Comparison of ENCODE assay signal across 8 cellular contexts in the genomic region with DNA sequence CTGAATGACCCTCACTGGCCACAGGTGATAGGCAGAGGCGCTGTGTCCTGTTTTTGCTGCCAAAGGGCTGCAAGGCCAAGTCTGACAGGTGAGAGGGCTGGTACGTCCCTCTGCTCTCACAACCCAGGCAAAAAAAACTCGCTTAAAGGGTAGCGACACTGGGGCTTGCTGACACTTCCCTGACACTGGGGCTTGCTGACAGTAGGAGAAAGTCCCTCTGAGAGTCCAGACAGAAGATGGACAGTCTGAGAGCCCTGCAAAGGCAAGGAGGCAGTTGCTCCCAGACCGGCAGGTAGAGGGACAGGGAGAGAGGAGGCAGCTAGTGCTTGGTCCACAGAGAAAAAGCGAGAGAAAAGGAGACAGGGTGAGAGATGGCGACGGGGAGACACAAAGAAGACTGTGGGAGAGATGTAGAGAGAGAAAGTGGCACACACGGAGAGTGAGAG. TPM values are rescaled to one million over a fixed set of nuclear protein-coding genes. Genes with fewer than 3 reads are reported as not detected.
DNase-seq lines count a peak whose midpoint lies in the region; ATAC-seq and TF ChIP-seq lines count a peak whose summit lies in the region.

No MANE protein-coding gene starts in this region.

- peak overlapping the region; percentile 92 for H3K4me2 ChIP-seq in DOHH2 (ENCODE audit: low read length)

- H3K27ac Mint-ChIP-seq in progenitor cell of endocrine pancreas: peak overlapping the region; percentile 95

- no peaks in the 10 kb centered on the region for H4K20me1 ChIP-seq in DOHH2 (ENCODE audit: control insufficient read depth, insufficient read depth, low read depth, low read length)

- 0 out of 2 replicates have a peak, but pooled peaks cover 5% of the 10 kb centered on the region for H3F3A ChIP-seq in DOHH2 (ENCODE audit: control insufficient read depth, insufficient read depth)

- ATAC-seq in HG02884 (IDR thresholded peaks at IDR 0.05; ENCODE audit: unreplicated experiment) (peak; percentile 4), gastroesophageal sphincter (no peak), GM21737 (IDR thresholded peaks at IDR 0.05; ENCODE audit: unreplicated experiment) (no peak)

- H3K9me3 ChIP-seq in DOHH2 (ENCODE audit: control insufficient read depth, insufficient read depth, low read length) (no peaks in the 10 kb centered on the region), gastroesophageal sphincter (no peaks in the 10 kb centered on the region)

- no peaks in the 10 kb centered on the region for H3K79me2 ChIP-seq in DOHH2 (ENCODE audit: control insufficient read depth, low read length)

- H3K4me1 ChIP-seq in DOHH2 (ENCODE audit: control insufficient read depth, low read length): peaks cover 25% of the 10 kb centered on the region
- peaks cover 0 to 55% (median 12%) of the 10 kb centered on the region in 3 donors for H3K4me1 ChIP-seq in gastroesophageal sphincter

- H3K27me3 Mint-ChIP-seq in progenitor cell of endocrine pancreas: no peaks in the 10 kb centered on the region

- TF ChIP-seq POLR2A in gastroesophageal sphincter (IDR thresholded peaks at IDR 0.05): no peak

- H3K9me3 Mint-ChIP-seq in progenitor cell of endocrine pancreas (ENCODE audit: low read depth): no peaks in the 10 kb centered on the region

- H3K9me2 ChIP-seq in DOHH2 (replicated peaks; ENCODE audit: control insufficient read depth, low read length): no peaks in the 10 kb centered on the region

- TF ChIP-seq CTCF in DOHH2 (IDR thresholded peaks at IDR 0.05; ENCODE audit: low read depth, low read length, poor library complexity, severe bottlenecking) (no peak), gastroesophageal sphincter (IDR thresholded peaks at IDR 0.05) (no peak), progenitor cell of endocrine pancreas (IDR thresholded peaks at IDR 0.05; ENCODE audit: unreplicated experiment) (no peak)

- DNase-seq in activated CD8-positive, alpha-beta memory T cell treated with anti-CD3 and anti-CD28 coated beads, Interleukin-2, amount 50 U/mL, for 48 hours: peak; percentile 65
- DNase-seq in progenitor cell of endocrine pancreas (ENCODE audit: low spot score, unreplicated experiment) (no peak), NCI-H1092 treated with DMSO at 0.1 percent for 48 hours (lab: John Stamatoyannopoulos, UW) (no peak), NCI-H1694 (lab: John Stamatoyannopoulos, UW) (no peak)

- peaks cover 1% of the 10 kb centered on the region for H3K36me3 Mint-ChIP-seq in progenitor cell of endocrine pancreas (ENCODE audit: insufficient read depth)

- H3K36me3 ChIP-seq in DOHH2 (ENCODE audit: control insufficient read depth, low read length) (no peaks in the 10 kb centered on the region), gastroesophageal sphincter (no peaks in the 10 kb centered on the region)

- TF ChIP-seq EP300 in gastroesophageal sphincter (IDR thresholded peaks at IDR 0.05): no peak

- peaks cover 11% of the 10 kb centered on the region for H3K27me3 ChIP-seq in DOHH2 (ENCODE audit: control insufficient read depth, low read length)
- no peaks in the 10 kb centered on the region for H3K27me3 ChIP-seq in gastroesophageal sphincter

- 14 to 16% methylated on average over 5 to 6 of the region's 9 CpGs for WGBS in gastroesophageal sphincter (ENCODE audit: low coverage in 1 of 2), 2 donors

- H3K4me1 Mint-ChIP-seq in progenitor cell of endocrine pancreas (ENCODE audit: low read depth): peaks cover 38% of the 10 kb centered on the region

- no peak overlapping the region for H3K27ac ChIP-seq in DOHH2 (ENCODE audit: low read depth, low read length)
- H3K27ac ChIP-seq in gastroesophageal sphincter: peak overlapping the region in 3 of 4 donors; percentile 56 to 80 (median 68)

- peak overlapping the region; percentile 82 for H3K4me3 ChIP-seq in DOHH2 (ENCODE audit: low read length)
- peak overlapping the region; percentile 80 to 82 for H3K4me3 ChIP-seq in gastroesophageal sphincter

- peak overlapping the region; percentile 94 for H3K4me3 Mint-ChIP-seq in progenitor cell of endocrine pancreas (ENCODE audit: low read depth)

RNA-seq across cellular contexts. Expression of a gene that starts 0.6 kb away (rescaled TPM):
- total RNA-seq in gastroesophageal sphincter (10 to 100 TPM; 10.1 to 21.6 (median 10.5) TPM), progenitor cell of endocrine pancreas (60.4 and 72.2 TPM in 2 replicates)
